36 cellular contexts compared by ENCODE assay signal in genomic region chr10:71052708-71053107, GRCh38.
"Had no signal": no experiment of that assay in that cellular context is flagged by ENCODE, and none has a peak within 500 bp of the region (broad histone marks: within the 10 kb centered on the region; RNA-seq: fewer than 3 reads in every experiment).

No MANE protein-coding gene starts in this region.

- H3K4me1 ChIP-seq: ascending aorta, breast epithelium, esophagus muscularis mucosa, foreskin keratinocyte, gastrocnemius medialis had no signal

- H3K27me3 Mint-ChIP-seq: activated CD4-positive, alpha-beta memory T cell treated with anti-CD3 and anti-CD28 coated beads for 36 hours; activated CD4-positive, alpha-beta T cell treated with anti-CD3 and anti-CD28 coated beads for 36 hours had no signal

- H3K27ac Mint-ChIP-seq: activated B cell treated with CpG ODN at 0.5 μM for 24 hours; activated CD4-positive, alpha-beta memory T cell treated with anti-CD3 and anti-CD28 coated beads for 36 hours; activated CD4-positive, alpha-beta T cell treated with anti-CD3 and anti-CD28 coated beads for 36 hours; activated CD4-positive, alpha-beta T cell treated with anti-CD3 and anti-CD28 coated beads, Interleukin-2, amount 10 ng/mL, durations not matched to agents 24 days and 14 days; activated CD8-positive, alpha-beta memory T cell treated with anti-CD3 and anti-CD28 coated beads, Interleukin-2, amount 10 ng/mL, durations not matched to agents 7 days and 5 days; activated CD8-positive, alpha-beta T cell treated with anti-CD3 and anti-CD28 coated beads, Interleukin-2, amount 10 ng/mL, durations not matched to agents 7 days and 5 days; activated naive CD4-positive, alpha-beta T cell treated with anti-CD3 and anti-CD28 coated beads, Interleukin-2, amount 10 ng/mL, durations not matched to agents 7 days and 5 days; activated naive CD4-positive, alpha-beta T cell treated with anti-CD3 and anti-CD28 coated beads, Interleukin-2, amount 50 U/mL, for 72 hours; activated naive CD8-positive, alpha-beta T cell treated with anti-CD3 and anti-CD28 coated beads, Interleukin-2, amount 10 ng/mL, durations not matched to agents 7 days and 5 days; activated T-cell treated with anti-CD3 and anti-CD28 coated beads, Interleukin-2, amount 50 U/mL, for 24 hours; activated T-cell treated with anti-CD3 and anti-CD28 coated beads, Interleukin-2, amount 50 U/mL, for 72 hours; dendritic cell treated with granulocyte-macrophage colony-stimulating factor and Interleukin-4, amounts not matched to agents 40 ng/mL and 50 ng/mL, for 4 days; endodermal cell; T-helper 17 cell; T-helper 2 cell treated with Interferon-gamma antibody and Interleukin-4, amounts not matched to agents 5 μg/mL and 100 μg/mL, for 36 hours had no signal

- H3K27ac ChIP-seq: ascending aorta, breast epithelium, coronary artery, dorsolateral prefrontal cortex, esophagus muscularis mucosa, foreskin keratinocyte, gastrocnemius medialis, heart left ventricle, WERI-Rb-1 had no signal

- H3K36me3 ChIP-seq: ascending aorta, breast epithelium, cardiac muscle cell, esophagus muscularis mucosa, gastrocnemius medialis, heart left ventricle, WERI-Rb-1 had no signal

- H3K36me3 Mint-ChIP-seq: activated CD4-positive, alpha-beta memory T cell treated with anti-CD3 and anti-CD28 coated beads for 36 hours; activated CD8-positive, alpha-beta memory T cell treated with anti-CD3 and anti-CD28 coated beads, Interleukin-2, amount 10 ng/mL, durations not matched to agents 7 days and 5 days; activated naive CD4-positive, alpha-beta T cell treated with anti-CD3 and anti-CD28 coated beads, Interleukin-2, amount 10 ng/mL, durations not matched to agents 7 days and 5 days; activated naive CD4-positive, alpha-beta T cell treated with anti-CD3 and anti-CD28 coated beads, Interleukin-2, amount 50 U/mL, for 72 hours; activated naive CD8-positive, alpha-beta T cell treated with anti-CD3 and anti-CD28 coated beads, Interleukin-2, amount 10 ng/mL, durations not matched to agents 7 days and 5 days; brain had no signal

- ATAC-seq: activated CD4-positive, alpha-beta T cell treated with anti-CD3 and anti-CD28 coated beads for 36 hours; activated CD8-positive, alpha-beta memory T cell treated with anti-CD3 and anti-CD28 coated beads, Interleukin-2, amount 10 ng/mL, durations not matched to agents 7 days and 5 days; activated CD8-positive, alpha-beta T cell treated with anti-CD3 and anti-CD28 coated beads, Interleukin-2, amount 10 ng/mL, durations not matched to agents 7 days and 5 days; activated naive CD4-positive, alpha-beta T cell treated with anti-CD3 and anti-CD28 coated beads, Interleukin-2, amount 50 U/mL, for 72 hours; activated T-cell treated with anti-CD3 and anti-CD28 coated beads, Interleukin-2, amount 50 U/mL, for 72 hours; foreskin keratinocyte; gastrocnemius medialis; heart left ventricle; T-helper 17 cell had no signal

- H3K4me3 ChIP-seq: ascending aorta, breast epithelium, cardiac muscle cell, coronary artery, dorsolateral prefrontal cortex, esophagus muscularis mucosa, gastrocnemius medialis, heart left ventricle had no signal

- H3K9me3 Mint-ChIP-seq: activated B cell treated with CpG ODN at 0.5 μM for 24 hours; activated CD4-positive, alpha-beta memory T cell treated with anti-CD3 and anti-CD28 coated beads for 36 hours; activated CD4-positive, alpha-beta T cell treated with anti-CD3 and anti-CD28 coated beads, Interleukin-2, amount 10 ng/mL, durations not matched to agents 24 days and 14 days; activated naive CD4-positive, alpha-beta T cell treated with anti-CD3 and anti-CD28 coated beads, Interleukin-2, amount 10 ng/mL, durations not matched to agents 7 days and 5 days; activated naive CD4-positive, alpha-beta T cell treated with anti-CD3 and anti-CD28 coated beads, Interleukin-2, amount 50 U/mL, for 72 hours; activated naive CD8-positive, alpha-beta T cell treated with anti-CD3 and anti-CD28 coated beads, Interleukin-2, amount 10 ng/mL, durations not matched to agents 7 days and 5 days; activated T-cell treated with anti-CD3 and anti-CD28 coated beads, Interleukin-2, amount 50 U/mL, for 24 hours; activated T-cell treated with anti-CD3 and anti-CD28 coated beads, Interleukin-2, amount 50 U/mL, for 72 hours; dendritic cell treated with granulocyte-macrophage colony-stimulating factor and Interleukin-4, amounts not matched to agents 40 ng/mL and 50 ng/mL, for 4 days; endodermal cell; T-helper 2 cell treated with Interferon-gamma antibody and Interleukin-4, amounts not matched to agents 5 μg/mL and 100 μg/mL, for 36 hours had no signal

- DNase-seq: activated B cell treated with CpG ODN at 0.5 μM for 24 hours; activated CD4-positive, alpha-beta memory T cell treated with anti-CD3 and anti-CD28 coated beads for 36 hours; activated CD4-positive, alpha-beta T cell treated with anti-CD3 and anti-CD28 coated beads for 36 hours; activated CD4-positive, alpha-beta T cell treated with anti-CD3 and anti-CD28 coated beads, Interleukin-2, amount 10 ng/mL, durations not matched to agents 24 days and 14 days; activated CD4-positive, CD25-positive, alpha-beta regulatory T cell treated with anti-CD3 and anti-CD28 coated beads, Interleukin-2, amount 50 U/mL, for 72 hours; activated CD8-positive, alpha-beta memory T cell treated with anti-CD3 and anti-CD28 coated beads, Interleukin-2, amount 10 ng/mL, durations not matched to agents 7 days and 5 days; activated CD8-positive, alpha-beta memory T cell treated with anti-CD3 and anti-CD28 coated beads, Interleukin-2, amount 50 U/mL, for 4 hours; activated CD8-positive, alpha-beta T cell treated with anti-CD3 and anti-CD28 coated beads, Interleukin-2, amount 10 ng/mL, durations not matched to agents 7 days and 5 days; activated gamma-delta T cell; activated naive CD4-positive, alpha-beta T cell; activated naive CD4-positive, alpha-beta T cell treated with anti-CD3 and anti-CD28 coated beads, Interleukin-2, amount 10 ng/mL, durations not matched to agents 7 days and 5 days; activated naive CD8-positive, alpha-beta T cell treated with anti-CD3 and anti-CD28 coated beads, Interleukin-2, amount 10 ng/mL, durations not matched to agents 7 days and 5 days; activated T-cell treated with anti-CD3 and anti-CD28 coated beads, Interleukin-2, amount 50 U/mL, for 24 hours; activated T-cell treated with anti-CD3 and anti-CD28 coated beads, Interleukin-2, amount 50 U/mL, for 72 hours; central memory CD4-positive, alpha-beta T cell; cerebellar nuclear complex; dorsolateral prefrontal cortex; effector memory CD4-positive, alpha-beta T cell; endodermal cell; foreskin keratinocyte; gastrocnemius medialis; glutamatergic neuron; T-helper 1 cell; T-helper 17 cell; T1000; WERI-Rb-1 had no signal

- H3K27me3 ChIP-seq: ascending aorta, breast epithelium, cardiac muscle cell, dorsolateral prefrontal cortex, gastrocnemius medialis, heart left ventricle had no signal

- H3K9me3 ChIP-seq: ascending aorta, breast epithelium, gastrocnemius medialis had no signal

- H3K4me3 Mint-ChIP-seq: activated B cell treated with CpG ODN at 0.5 μM for 24 hours; activated CD4-positive, alpha-beta memory T cell treated with anti-CD3 and anti-CD28 coated beads for 36 hours; activated CD4-positive, alpha-beta T cell treated with anti-CD3 and anti-CD28 coated beads for 36 hours; activated CD4-positive, alpha-beta T cell treated with anti-CD3 and anti-CD28 coated beads, Interleukin-2, amount 10 ng/mL, durations not matched to agents 24 days and 14 days; activated CD8-positive, alpha-beta memory T cell treated with anti-CD3 and anti-CD28 coated beads, Interleukin-2, amount 10 ng/mL, durations not matched to agents 7 days and 5 days; activated CD8-positive, alpha-beta T cell treated with anti-CD3 and anti-CD28 coated beads, Interleukin-2, amount 10 ng/mL, durations not matched to agents 7 days and 5 days; activated naive CD4-positive, alpha-beta T cell treated with anti-CD3 and anti-CD28 coated beads, Interleukin-2, amount 10 ng/mL, durations not matched to agents 7 days and 5 days; activated naive CD8-positive, alpha-beta T cell treated with anti-CD3 and anti-CD28 coated beads, Interleukin-2, amount 10 ng/mL, durations not matched to agents 7 days and 5 days; activated T-cell treated with anti-CD3 and anti-CD28 coated beads, Interleukin-2, amount 50 U/mL, for 24 hours; activated T-cell treated with anti-CD3 and anti-CD28 coated beads, Interleukin-2, amount 50 U/mL, for 72 hours; brain; dendritic cell treated with granulocyte-macrophage colony-stimulating factor and Interleukin-4, amounts not matched to agents 40 ng/mL and 50 ng/mL, for 4 days; endodermal cell; T-helper 17 cell; T-helper 2 cell treated with Interferon-gamma antibody and Interleukin-4, amounts not matched to agents 5 μg/mL and 100 μg/mL, for 36 hours had no signal

- H3K4me1 Mint-ChIP-seq: activated B cell treated with CpG ODN at 0.5 μM for 24 hours; activated CD4-positive, alpha-beta T cell treated with anti-CD3 and anti-CD28 coated beads for 36 hours; activated CD4-positive, alpha-beta T cell treated with anti-CD3 and anti-CD28 coated beads, Interleukin-2, amount 10 ng/mL, durations not matched to agents 24 days and 14 days; activated CD8-positive, alpha-beta memory T cell treated with anti-CD3 and anti-CD28 coated beads, Interleukin-2, amount 10 ng/mL, durations not matched to agents 7 days and 5 days; activated naive CD4-positive, alpha-beta T cell treated with anti-CD3 and anti-CD28 coated beads, Interleukin-2, amount 10 ng/mL, durations not matched to agents 7 days and 5 days; activated naive CD8-positive, alpha-beta T cell treated with anti-CD3 and anti-CD28 coated beads, Interleukin-2, amount 10 ng/mL, durations not matched to agents 7 days and 5 days; endodermal cell had no signal
